16 cellular contexts compared by ENCODE assay signal in genomic region chr10:114839901-114840300, GRCh38. TPM values are rescaled to one million over a fixed set of nuclear protein-coding genes. Genes with fewer than 3 reads are reported as not detected.
A peak's percentile ranks its signal among the peaks of the same experiment; 100 is the strongest.
DNase-seq lines count a peak whose midpoint lies in the region; ATAC-seq and TF ChIP-seq lines count a peak whose summit lies in the region.
"Had no signal": no experiment of that assay in that cellular context is flagged by ENCODE, and none has a peak within 500 bp of the region (broad histone marks: within the 10 kb centered on the region; RNA-seq: fewer than 3 reads in every experiment).

No MANE protein-coding gene starts in this region.

- no peaks in the 10 kb centered on the region for H3K9me3 Mint-ChIP-seq in effector memory CD8-positive, alpha-beta T cell
- no peaks in the 10 kb centered on the region for H3K9me3 Mint-ChIP-seq in activated CD8-positive, alpha-beta T cell treated with anti-CD3 and anti-CD28 coated beads for 36 hours
- H3K9me3 Mint-ChIP-seq: CD4-positive, alpha-beta memory T cell had no signal

- CTCF ChIA-PET in HCT116 (lab: Charles Lee) = no interaction called here
- CTCF ChIA-PET in activated CD8-positive, alpha-beta T cell treated with anti-CD3 and anti-CD28 coated beads for 36 hours (lab: Charles Lee) = interaction anchor here (1.3 kb wide), 1 partner anchor 10 kb away, joined by 3 read pairs; no protein-coding TSS in a partner anchor

- RAD21 ChIA-PET in HCT116 (lab: Charles Lee; ENCODE audit: low non-redundant PET in 1 of 2, low total read pairs in 2 of 2, uncharacterized antibody in 2 of 2, unreplicated experiment in 2 of 2) = no interaction called here

- ATAC-seq in HCT116 (peak; percentile 44; the same call in 1 of the 2 replicates), HG02571 (IDR thresholded peaks at IDR 0.05; ENCODE audit: unreplicated experiment) (no peak)
- ATAC-seq in effector memory CD8-positive, alpha-beta T cell (replicated peaks) = no peak
- ATAC-seq in activated CD8-positive, alpha-beta T cell treated with anti-CD3 and anti-CD28 coated beads for 36 hours = no peak

- H3K9me3 ChIP-seq in HCT116 (ENCODE audit: control insufficient read depth in 1 of 2, insufficient read depth in 1 of 2, low read depth in 1 of 2, low read length in 2 of 2) = no peaks in the 10 kb centered on the region
- H3K9me3 ChIP-seq: BE2C, HAP-1 had no signal

- TF ChIP-seq RAD21 in HCT116 (IDR thresholded peaks at IDR 0.05; ENCODE audit: low read depth) = no peak

- TF ChIP-seq POLR2A in HCT116 (IDR thresholded peaks at IDR 0.05; ENCODE audit: borderline replicate concordance, extremely low read depth, insufficient read depth, insufficient read length) = no peak

- H3K79me2 ChIP-seq in HCT116 (ENCODE audit: insufficient read depth, low read length) = peaks cover 3% of the 10 kb centered on the region; the same call in 1 of the 2 replicates

- no peaks in the 10 kb centered on the region for H4K20me1 ChIP-seq in HCT116 (ENCODE audit: insufficient read depth)

- no peaks in the 10 kb centered on the region for H3K27me3 ChIP-seq in HCT116 (ENCODE audit: insufficient read depth, low read length)
- H3K27me3 ChIP-seq: BE2C had no signal

- no peaks in the 10 kb centered on the region for H3K9me2 ChIP-seq in HCT116 (ENCODE audit: insufficient read depth)

- H3K27me3 Mint-ChIP-seq in effector memory CD8-positive, alpha-beta T cell = no peaks in the 10 kb centered on the region
- H3K27me3 Mint-ChIP-seq in activated CD8-positive, alpha-beta T cell treated with anti-CD3 and anti-CD28 coated beads for 36 hours = no peaks in the 10 kb centered on the region
- H3K27me3 Mint-ChIP-seq: CD4-positive, alpha-beta memory T cell had no signal

- peaks cover 0 to 7% of the 10 kb centered on the region in 2 experiments; a peak in 1 of 4 replicates for H3K4me1 ChIP-seq in HCT116 (ENCODE audit: control insufficient read depth in 1 of 2, insufficient read depth in 2 of 2, low read length in 2 of 2)
- H3K4me1 ChIP-seq: BE2C, HAP-1 had no signal

- peaks cover 68% of the 10 kb centered on the region for H3K36me3 Mint-ChIP-seq in effector memory CD8-positive, alpha-beta T cell (ENCODE audit: insufficient read depth)
- H3K36me3 Mint-ChIP-seq in activated CD8-positive, alpha-beta T cell treated with anti-CD3 and anti-CD28 coated beads for 36 hours (ENCODE audit: low read depth) = peaks cover 22% of the 10 kb centered on the region

- DNase-seq in Caki2 (ENCODE audit: low read depth) = peak; percentile 86
- DNase-seq in HCT116 (ENCODE audit: low read depth, low spot score) = no peak
- no peak for DNase-seq in effector memory CD8-positive, alpha-beta T cell
- peak; percentile 62 for DNase-seq in kidney tubule cell (ENCODE audit: low spot score)
- no peak for DNase-seq in activated CD8-positive, alpha-beta T cell treated with anti-CD3 and anti-CD28 coated beads for 36 hours
- no peak for DNase-seq in Ammon's horn (ENCODE audit: low spot score)
- DNase-seq: BE2C; CD4-positive, alpha-beta memory T cell; DMS153; DMS79 treated with DMSO at 0.1 percent for 48 hours; EL; GDM1; IMR-90 had no signal

- TF ChIP-seq CTCF in HCT116 (IDR thresholded peaks at IDR 0.05 in 2 of 3, conservative IDR thresholded peaks at IDR 0.05 in 1 of 3; ENCODE audit: borderline replicate concordance in 1 of 3, insufficient read depth in 1 of 3, low read depth in 2 of 3, low read length in 2 of 3) = no peak
- no peak for TF ChIP-seq CTCF in activated CD8-positive, alpha-beta T cell treated with anti-CD3 and anti-CD28 coated beads for 36 hours (IDR thresholded peaks at IDR 0.05)

- H3K4me3 Mint-ChIP-seq in effector memory CD8-positive, alpha-beta T cell = no peak overlapping the region
- H3K4me3 Mint-ChIP-seq in activated CD8-positive, alpha-beta T cell treated with anti-CD3 and anti-CD28 coated beads for 36 hours = no peak overlapping the region
- H3K4me3 Mint-ChIP-seq: CD4-positive, alpha-beta memory T cell had no signal

- peaks cover 30 to 35% of the 10 kb centered on the region in 2 experiments for H3K36me3 ChIP-seq in HCT116 (ENCODE audit: control insufficient read depth in 1 of 2, insufficient read depth in 2 of 2, low read length in 2 of 2)

- intact Hi-C loops in HCT116 (cut with micrococcal nuclease) = no loop called here
- intact Hi-C loops in activated CD8-positive, alpha-beta T cell treated with anti-CD3 and anti-CD28 coated beads for 36 hours (cut with micrococcal nuclease) = no loop called here

- no peak overlapping the region for H3K9ac ChIP-seq in HCT116 (ENCODE audit: low read length)

- H3K4me1 Mint-ChIP-seq in effector memory CD8-positive, alpha-beta T cell (ENCODE audit: low read depth in 2 of 2) = peaks cover 0 to 16% of the 10 kb centered on the region in 2 donors
- H3K4me1 Mint-ChIP-seq in activated CD8-positive, alpha-beta T cell treated with anti-CD3 and anti-CD28 coated beads for 36 hours (ENCODE audit: low read depth) = no peaks in the 10 kb centered on the region

- POLR2A ChIA-PET in HCT116 (lab: Charles Lee) = no interaction called here
- POLR2A ChIA-PET in activated CD8-positive, alpha-beta T cell treated with anti-CD3 and anti-CD28 coated beads for 36 hours (lab: Charles Lee) = no interaction called here

- BruUV-seq in HCT116 (replicated peaks; lab: Mats Ljungman, UMichigan) = no TSS peak

- H3K4me2 ChIP-seq in HCT116 (ENCODE audit: low read length) = no peak overlapping the region

- no peak overlapping the region for H3K27ac ChIP-seq in HCT116 (ENCODE audit: low read depth, low read length)
- H3K27ac ChIP-seq: C4-2B had no signal

- no peak overlapping the region for H2AFZ ChIP-seq in HCT116 (ENCODE audit: low read depth, low read length, poor library complexity, severe bottlenecking)

- in situ Hi-C loops in Caki2 (cut with HindIII; ENCODE audit: low pct_unique_long_range_greater_than_20kb, low sequenced_read_pairs) = no loop called here

- peak overlapping the region; percentile 18 to 22 for H3K27ac Mint-ChIP-seq in effector memory CD8-positive, alpha-beta T cell
- no peak overlapping the region for H3K27ac Mint-ChIP-seq in activated CD8-positive, alpha-beta T cell treated with anti-CD3 and anti-CD28 coated beads for 36 hours

- no peak overlapping the region for H3K4me3 ChIP-seq in HCT116 (replicated peaks in 1 of 2; ENCODE audit: low read depth in 1 of 2, low read length in 2 of 2)
- H3K4me3 ChIP-seq: HAP-1 had no signal

TF ChIP-seq in HCT116, 20 proteins besides CTCF, POLR2A, EP300 and RAD21 (continues in another document):
- no peak for TF ChIP-seq YY1 (IDR thresholded peaks at IDR 0.05; ENCODE audit: extremely low read depth, insufficient replicate concordance, low read depth, low read length)
- no peak for TF ChIP-seq EZH2 (IDR thresholded peaks at IDR 0.05)
- no peak for TF ChIP-seq SP1 (IDR thresholded peaks at IDR 0.05; ENCODE audit: low read depth)
- no peak for TF ChIP-seq EGR1 (IDR thresholded peaks at IDR 0.05; ENCODE audit: low read depth)
- no peak for TF ChIP-seq SIN3A (IDR thresholded peaks at IDR 0.05; ENCODE audit: low read depth)
- TF ChIP-seq SRF (IDR thresholded peaks at IDR 0.05; ENCODE audit: low read depth) = no peak
- TF ChIP-seq ATF3 (IDR thresholded peaks at IDR 0.05) = no peak
- TF ChIP-seq POLR2AphosphoS5 (IDR thresholded peaks at IDR 0.05; ENCODE audit: low read depth, low read length) = no peak
- no peak for TF ChIP-seq ZBTB33 (IDR thresholded peaks at IDR 0.05; ENCODE audit: extremely low read depth, insufficient replicate concordance, low read length)
- TF ChIP-seq FOSL1 (IDR thresholded peaks at IDR 0.05; ENCODE audit: low read depth) = no peak
- no peak for TF ChIP-seq TCF7L2 (IDR thresholded peaks at IDR 0.05; ENCODE audit: borderline replicate concordance, extremely low read depth, insufficient read depth, insufficient read length)

RNA-seq across cellular contexts. Expression of gene FHIP2A, which starts 18.3 kb away (rescaled TPM):
- total RNA-seq in Caki2 (2014; rRNA removed; shearing (Covaris generic); ENCODE audit: low replicate concordance) = 10.2 and 11.8 TPM in 2 replicates
- 20.7 TPM for total RNA-seq in HCT116 (2021; ENCODE audit: unreplicated experiment)
- 4.4 and 5.1 TPM in 2 replicates for polyA plus RNA-seq in HCT116 (2012)
- total RNA-seq in activated CD8-positive, alpha-beta T cell treated with anti-CD3 and anti-CD28 coated beads for 36 hours = 10 to 100 TPM; 12.6 to 16.6 TPM

Comparison
In these comparisons a context has a peak if more than half of its experiments do, and no peak if none do; other contexts are left out.
1. DNase-seq: peak in Caki2 (single experiment) and kidney tubule cell (single experiment); none in HCT116 (single experiment), effector memory CD8-positive, alpha-beta T cell (0 of 3), activated CD8-positive, alpha-beta T cell treated with anti-CD3 and anti-CD28 coated beads for 36 hours (single experiment) and Ammon's horn (single experiment).